8 cellular contexts compared by ENCODE assay signal in the genomic region with DNA sequence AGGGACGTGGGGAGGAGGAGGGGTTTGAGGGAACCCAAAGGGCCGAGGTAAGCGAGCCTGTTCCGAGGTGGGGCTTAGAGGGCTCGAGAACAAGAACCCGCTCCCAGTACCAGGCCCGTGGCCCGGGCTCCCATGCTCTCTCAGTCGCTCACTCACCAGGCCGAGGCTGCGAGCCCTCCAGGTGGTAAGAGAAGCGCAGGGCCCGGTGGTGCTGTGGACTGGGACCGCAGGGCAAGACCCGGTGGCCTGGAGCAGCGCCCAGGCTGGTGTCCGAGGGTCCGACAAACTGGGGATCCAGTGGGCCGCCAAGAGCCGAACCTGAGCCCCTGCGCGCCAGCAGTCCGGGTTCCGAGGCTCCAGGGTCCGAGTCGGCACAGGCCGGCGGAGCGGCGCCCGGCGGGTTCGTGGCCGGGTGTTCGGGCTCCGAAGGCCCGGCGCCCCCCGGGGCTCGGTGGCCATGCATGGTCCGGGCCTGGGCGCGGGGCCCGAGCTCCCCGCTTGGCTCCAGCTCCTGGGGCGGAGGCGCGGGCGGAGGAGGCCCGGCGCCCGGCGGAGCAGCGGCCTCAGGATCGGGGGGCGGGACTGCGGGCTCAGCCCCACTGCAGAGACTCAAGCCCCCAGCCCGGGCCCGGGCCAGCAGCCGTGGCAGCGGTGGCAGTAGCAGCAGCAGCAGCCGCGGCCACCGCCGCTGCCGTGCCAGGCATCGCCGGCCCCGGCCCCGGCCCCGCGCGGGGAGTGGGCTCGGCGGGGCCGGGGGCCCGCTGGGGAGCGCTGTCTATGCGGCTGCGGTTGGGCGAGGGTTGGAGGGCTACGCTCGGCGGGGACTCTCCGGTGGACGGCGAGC. TPM values are rescaled to one million over a fixed set of nuclear protein-coding genes. Genes with fewer than 3 reads are reported as not detected.
DNase-seq lines count a peak whose midpoint lies in the region; ATAC-seq and TF ChIP-seq lines count a peak whose summit lies in the region.

No MANE protein-coding gene starts in this region.

- H3K27ac ChIP-seq in duodenal mucosa (ENCODE audit: low read depth, low read length), result no peak overlapping the region
- peak overlapping the region; percentile 67 for H3K27ac ChIP-seq in mesodermal cell (ENCODE audit: low read depth, low read length, severe bottlenecking)
- H3K27ac ChIP-seq in vagina, result peak overlapping the region; percentile 87

- peak overlapping the region; percentile 43 to 47 for H3K9ac ChIP-seq in duodenal mucosa (ENCODE audit: low read depth in 1 of 2, low read length in 2 of 2)

- H3K36me3 ChIP-seq in duodenal mucosa (ENCODE audit: control insufficient read depth in 1 of 2, insufficient read depth in 2 of 2, low read length in 2 of 2) (no peaks in the 10 kb centered on the region), mesodermal cell (ENCODE audit: control insufficient read depth, insufficient read depth, low read length) (no peaks in the 10 kb centered on the region), vagina (no peaks in the 10 kb centered on the region)

- TF ChIP-seq POLR2A in vagina (IDR thresholded peaks at IDR 0.05), result no peak

- intact Hi-C loops in vagina (cut with DNase I), result no loop called here

- TF ChIP-seq CTCF in vagina (IDR thresholded peaks at IDR 0.05), result no peak

- H3K9me3 ChIP-seq in duodenal mucosa (ENCODE audit: control insufficient read depth in 1 of 2, low read length in 2 of 2) (no peaks in the 10 kb centered on the region), mesodermal cell (ENCODE audit: control insufficient read depth, low read length) (no peaks in the 10 kb centered on the region), vagina (no peaks in the 10 kb centered on the region)

- no peaks in the 10 kb centered on the region for H3K27me3 ChIP-seq in duodenal mucosa (ENCODE audit: control insufficient read depth in 1 of 2, insufficient read depth in 2 of 2, low read length in 2 of 2)
- no peaks in the 10 kb centered on the region for H3K27me3 ChIP-seq in vagina

- ATAC-seq in HG03520 (IDR thresholded peaks at IDR 0.05; ENCODE audit: unreplicated experiment), result no peak
- no peak for ATAC-seq in HG03039 (IDR thresholded peaks at IDR 0.05; ENCODE audit: unreplicated experiment)

- H3K4me3 ChIP-seq in duodenal mucosa (ENCODE audit: low read depth in 1 of 2, low read length in 2 of 2) (peak overlapping the region; percentile 43 to 62), mesodermal cell (ENCODE audit: extremely low read depth, insufficient read depth, low read length, poor library complexity, severe bottlenecking) (peak overlapping the region; percentile 59), vagina (peak overlapping the region; percentile 48 to 66)

- H3K4me1 ChIP-seq in duodenal mucosa (ENCODE audit: control insufficient read depth in 1 of 2, insufficient read depth in 2 of 2, low read length in 2 of 2), result no peaks in the 10 kb centered on the region
- H3K4me1 ChIP-seq in mesodermal cell (ENCODE audit: control insufficient read depth, insufficient read depth, low read length, poor library complexity, severe bottlenecking), result peaks cover 22% of the 10 kb centered on the region
- peaks cover 23% of the 10 kb centered on the region for H3K4me1 ChIP-seq in vagina

- 1% methylated on average over 16 to 22 of the region's 87 CpGs for WGBS in mesodermal cell (ENCODE audit: insufficient coverage in 2 of 2), 2 experiments

- DNase-seq in D341Med (ENCODE audit: low spot score), result peak; percentile 67
- DNase-seq in NCI-H1092 treated with DMSO at 0.1 percent for 48 hours (lab: John Stamatoyannopoulos, UW), result peak; percentile 34
- DNase-seq in vagina (ENCODE audit: extremely low spot score in 2 of 2), result no peak
- no peak for DNase-seq in NCI-H345 (lab: John Stamatoyannopoulos, UW)

RNA-seq across cellular contexts. Expression of gene FGD1, which starts 0.8 kb away (rescaled TPM):
- 23.4 TPM for polyA plus RNA-seq in mesodermal cell (2013, experiment 1 of 2)
- polyA plus RNA-seq in mesodermal cell (2013, experiment 2 of 2), result 20.3 TPM
- total RNA-seq in vagina, result 8.1 TPM

RNA-seq across cellular contexts. Expression of gene GNL3L, which starts 34.8 kb away (rescaled TPM):
- polyA plus RNA-seq in mesodermal cell (2013, experiment 1 of 2), result 16.9 TPM
- polyA plus RNA-seq in mesodermal cell (2013, experiment 2 of 2), result 14.7 TPM
- total RNA-seq in vagina, result 25.3 TPM

RNA-seq across cellular contexts. Expression of gene TSR2, which starts 55.0 kb away (rescaled TPM):
- polyA plus RNA-seq in mesodermal cell (2013, experiment 1 of 2), result 19.1 TPM
- polyA plus RNA-seq in mesodermal cell (2013, experiment 2 of 2), result 19.8 TPM
- 14.7 TPM for total RNA-seq in vagina

Comparison
In these comparisons a context has a peak if more than half of its experiments do, and no peak if none do; other contexts are left out.
1. DNase-seq: peak in D341Med (single experiment) and NCI-H1092 treated with DMSO at 0.1 percent for 48 hours (single experiment); none in vagina (0 of 2) and NCI-H345 (single experiment).
2. Peak in every context shown above with its lines, with median percentiles within 50 percentile points of each other: H3K4me3 ChIP-seq.